ENCODE assay signal across 32 cellular contexts in genomic region chr5:80804332-80804731, GRCh38.
DNase-seq lines count a peak whose midpoint lies in the region; ATAC-seq, FAIRE-seq and TF ChIP-seq lines count a peak whose summit lies in the region.
"Had no signal": no experiment of that assay in that cellular context is flagged by ENCODE, and none has a peak within 500 bp of the region (broad histone marks: within the 10 kb centered on the region; RNA-seq: fewer than 3 reads in every experiment).

No MANE protein-coding gene starts in this region.

- H3K18ac ChIP-seq in mesenchymal stem cell (ENCODE audit: low read depth in 1 of 2, low read length in 2 of 2): no peak overlapping the region

- TF ChIP-seq EP300 in HepG2 (IDR thresholded peaks at IDR 0.05; ENCODE audit: low read depth in 2 of 2, low read length in 2 of 2) (no peak), HepG2 (CRISPR knock-in tag; IDR thresholded peaks at IDR 0.05; ENCODE audit: borderline replicate concordance) (no peak)

- H3K23ac ChIP-seq in mesenchymal stem cell (ENCODE audit: low read length in 2 of 2): no peak overlapping the region

- WGBS in HepG2 (ENCODE audit: low lambda C conversion rate): 100% methylated on average over 1 of the region's 1 CpG
- WGBS in right lobe of liver (ENCODE audit: insufficient coverage, low coverage, low lambda C conversion rate, missing lambda C conversion rate): 100% methylated on average over 1 of the region's 1 CpG
- 97% methylated on average over 1 of the region's 1 CpG for WGBS in mesenchymal stem cell

- no peak for TF ChIP-seq POLR2A in HepG2 (IDR thresholded peaks at IDR 0.05; ENCODE audit: insufficient read depth in 1 of 2, low read depth in 2 of 2, low read length in 2 of 2)
- TF ChIP-seq POLR2A in right lobe of liver (IDR thresholded peaks at IDR 0.05): no peak

- no peak overlapping the region for H4K8ac ChIP-seq in mesenchymal stem cell (ENCODE audit: low read length)

- no peak for FAIRE-seq in HepG2 (lab: Jason Lieb, UNC)
- FAIRE-seq in GM19239 (lab: Jason Lieb, UNC): no peak

- no peak overlapping the region for H3K4ac ChIP-seq in mesenchymal stem cell (ENCODE audit: low read depth in 1 of 2, low read length in 2 of 2)

- no peak overlapping the region for H2BK12ac ChIP-seq in mesenchymal stem cell (ENCODE audit: low read length in 2 of 2)

- no peaks in the 10 kb centered on the region for H4K20me1 ChIP-seq in HepG2 (ENCODE audit: insufficient read depth, low read length)

- no peak overlapping the region for H2BK120ac ChIP-seq in mesenchymal stem cell (ENCODE audit: low read depth, low read length)

- H3K4me2 ChIP-seq in HepG2 (ENCODE audit: low read depth, low read length) (no peak overlapping the region), mesenchymal stem cell (ENCODE audit: low read length, poor library complexity, severe bottlenecking) (no peak overlapping the region)

- no peaks in the 10 kb centered on the region for H3K4me1 ChIP-seq in HepG2 (ENCODE audit: insufficient read depth, low read length)
- H3K4me1 ChIP-seq in right lobe of liver: no peaks in the 10 kb centered on the region
- H3K4me1 ChIP-seq in mesenchymal stem cell (ENCODE audit: control insufficient read depth, insufficient read depth, low read depth, low read length): no peaks in the 10 kb centered on the region
- H3K4me1 ChIP-seq: breast epithelium, gastrocnemius medialis, Peyer's patch, prostate gland, transverse colon had no signal

- H3K9me3 ChIP-seq in HepG2 (ENCODE audit: low read length): no peaks in the 10 kb centered on the region
- H3K9me3 ChIP-seq in right lobe of liver: no peaks in the 10 kb centered on the region
- H3K9me3 ChIP-seq in mesenchymal stem cell (ENCODE audit: control insufficient read depth, low read length): no peaks in the 10 kb centered on the region
- H3K9me3 ChIP-seq: breast epithelium, gastrocnemius medialis, Peyer's patch, prostate gland, transverse colon had no signal

- H3K4me3 ChIP-seq in HepG2 (replicated peaks in 1 of 3; ENCODE audit: insufficient read depth in 1 of 3, low read depth in 2 of 3, low read length in 3 of 3) (no peak overlapping the region), right lobe of liver (no peak overlapping the region), mesenchymal stem cell (ENCODE audit: insufficient read depth in 1 of 2, low read depth in 1 of 2, low read length in 2 of 2) (no peak overlapping the region)
- H3K4me3 ChIP-seq: breast epithelium, coronary artery, gastrocnemius medialis, Peyer's patch, prostate gland, transverse colon had no signal

- no peaks in the 10 kb centered on the region for H3K79me1 ChIP-seq in mesenchymal stem cell (replicated peaks; ENCODE audit: low read length, poor library complexity, severe bottlenecking)

- H3K27me3 ChIP-seq in HepG2 (ENCODE audit: control insufficient read depth in 1 of 2, insufficient read depth in 2 of 2, low read length in 2 of 2): no peaks in the 10 kb centered on the region
- H3K27me3 ChIP-seq in right lobe of liver: no peaks in the 10 kb centered on the region
- H3K27me3 ChIP-seq in mesenchymal stem cell (ENCODE audit: control insufficient read depth in 1 of 2, insufficient read depth in 1 of 2, low read length in 2 of 2): no peaks in the 10 kb centered on the region
- H3K27me3 ChIP-seq: breast epithelium, gastrocnemius medialis, Peyer's patch, transverse colon had no signal

- H3K27ac ChIP-seq in HepG2 (ENCODE audit: extremely low read length, insufficient read depth, low read length) (no peak overlapping the region), right lobe of liver (no peak overlapping the region), mesenchymal stem cell (ENCODE audit: low read length, poor library complexity, severe bottlenecking) (no peak overlapping the region)
- H3K27ac ChIP-seq: breast epithelium, coronary artery, gastrocnemius medialis, Peyer's patch, prostate gland, transverse colon had no signal

- CTCF ChIA-PET in HepG2 (lab: Yijun Ruan, JAX; ENCODE audit: low intra/inter-chr PET ratio, low total read pairs): no interaction called here

- no peak overlapping the region for H4K91ac ChIP-seq in mesenchymal stem cell (ENCODE audit: low read length)

- in situ Hi-C loops in HepG2 (cut with HindIII; ENCODE audit: extremely low pct_ligation_motif_present, low pct_unique_long_range_greater_than_20kb): no loop called here

- TF ChIP-seq CTCF in HepG2 (CRISPR knock-in tag; IDR thresholded peaks at IDR 0.05) (peak; percentile 21), right lobe of liver (IDR thresholded peaks at IDR 0.05) (no peak)

- no peak for TF ChIP-seq RAD21 in HepG2 (CRISPR knock-in tag; IDR thresholded peaks at IDR 0.05)

- peaks cover 0 to 4% of the 10 kb centered on the region in 2 experiments; a peak in 3 of 5 replicates for H3K36me3 ChIP-seq in HepG2 (replicated peaks in 1 of 2; ENCODE audit: control insufficient read depth in 1 of 2, insufficient read depth in 2 of 2, low read length in 2 of 2)
- no peaks in the 10 kb centered on the region for H3K36me3 ChIP-seq in right lobe of liver
- peaks cover 0 to 12% of the 10 kb centered on the region in 2 experiments for H3K36me3 ChIP-seq in mesenchymal stem cell (ENCODE audit: control insufficient read depth in 1 of 2, insufficient read depth in 2 of 2, low read depth in 1 of 2, low read length in 2 of 2)
- H3K36me3 ChIP-seq: breast epithelium, Peyer's patch, prostate gland had no signal

- DNase-seq in HepG2 (ENCODE audit: low spot score): peak; percentile 8
- DNase-seq in right lobe of liver: no peak
- peak; percentile 5 to 7 for DNase-seq in dermis microvascular lymphatic vessel endothelial cell (ENCODE audit: low read depth in 2 of 2)
- DNase-seq in mesenchymal stem cell: peak; percentile 17
- no peak for DNase-seq in stimulated activated CD4-positive, alpha-beta T cell treated with anti-CD3 and anti-CD28 coated beads, Interleukin-15, amount 100 ng/mL, for 24 hours
- DNase-seq in GM19239 (ENCODE audit: insufficient read length, low spot score): no peak
- no peak for DNase-seq in activated naive CD4-positive, alpha-beta T cell (lab: John Stamatoyannopoulos, UW)
- DNase-seq: activated CD4-positive, alpha-beta memory T cell treated with anti-CD3 and anti-CD28 coated beads, Interleukin-2, amount 10 ng/mL, durations not matched to agents 7 days and 5 days; activated CD4-positive, CD25-positive, alpha-beta regulatory T cell treated with anti-CD3 and anti-CD28 coated beads, Interleukin-2, amount 50 U/mL, for 72 hours; activated CD8-positive, alpha-beta memory T cell treated with anti-CD3 and anti-CD28 coated beads, Interleukin-2, amount 50 U/mL, for 48 hours; activated naive CD4-positive, alpha-beta T cell treated with anti-CD3 and anti-CD28 coated beads for 36 hours; AML-193; amniotic stem cell; Calu3; CD4-positive, CD25-positive, alpha-beta regulatory T cell; DMS79 treated with DMSO at 0.1 percent for 48 hours; gastrocnemius medialis; kidney glomerular epithelial cell; naive thymus-derived CD8-positive, alpha-beta T cell; NCI-H1417 treated with DMSO at 0.1 percent for 48 hours; NCI-H446; NCI-H748 treated with DMSO at 0.1 percent for 48 hours; nucleus accumbens; Peyer's patch; SIG-M5; stimulated activated CD4-positive, alpha-beta T cell treated with anti-CD3 and anti-CD28 coated beads, Interleukin-4, amount 100 ng/mL, for 24 hours; transverse colon had no signal

- H2BK15ac ChIP-seq in mesenchymal stem cell (ENCODE audit: low read depth, poor library complexity, severe bottlenecking): no peak overlapping the region

- intact Hi-C loops in HepG2 (cut with micrococcal nuclease; ENCODE audit: unreplicated experiment): no loop called here
- intact Hi-C loops in right lobe of liver (cut with DNase I): no loop called here

- H3K14ac ChIP-seq in mesenchymal stem cell (ENCODE audit: low read length in 2 of 2): no peak overlapping the region

- no peak overlapping the region for H2BK5ac ChIP-seq in mesenchymal stem cell (ENCODE audit: low read depth, low read length, poor library complexity, severe bottlenecking)

- no peak overlapping the region for H2AK5ac ChIP-seq in mesenchymal stem cell (ENCODE audit: low read length, severe bottlenecking)

- no peaks in the 10 kb centered on the region for H3K79me2 ChIP-seq in HepG2 (ENCODE audit: insufficient read depth, low read length)

- POLR2A ChIA-PET in HepG2 (lab: Yijun Ruan, JAX): no interaction called here

- ATAC-seq in HepG2 (no peak), right lobe of liver (no peak), GM19035 (IDR thresholded peaks at IDR 0.05; ENCODE audit: unreplicated experiment) (no peak)
- ATAC-seq: esophagus mucosa; gastrocnemius medialis; naive thymus-derived CD8-positive, alpha-beta T cell had no signal

- no peak overlapping the region for H2AFZ ChIP-seq in HepG2 (ENCODE audit: low read length)
- H2AFZ ChIP-seq in mesenchymal stem cell (ENCODE audit: low read depth, low read length): no peak overlapping the region

- H3K9ac ChIP-seq in HepG2 (ENCODE audit: insufficient read depth, low read depth, low read length) (no peak overlapping the region), mesenchymal stem cell (ENCODE audit: low read length) (no peak overlapping the region)

- BruUV-seq in HepG2 (replicated peaks; lab: Mats Ljungman, UMichigan): no TSS peak

TF ChIP-seq in HepG2, 621 proteins besides CTCF, POLR2A, EP300 and RAD21:
- TF ChIP-seq ZNF746 (CRISPR knock-in tag; IDR thresholded peaks at IDR 0.05): no peak
- TF ChIP-seq STAG1 (CRISPR knock-in tag; IDR thresholded peaks at IDR 0.05): peak; percentile 51

Comparison
In these comparisons a context has a peak if more than half of its experiments do, and no peak if none do; other contexts are left out.
1. DNase-seq: peak in HepG2 (single experiment), dermis microvascular lymphatic vessel endothelial cell (2 of 2) and mesenchymal stem cell (single experiment); none in right lobe of liver (0 of 3), stimulated activated CD4-positive, alpha-beta T cell treated with anti-CD3 and anti-CD28 coated beads, Interleukin-15, amount 100 ng/mL, for 24 hours (single experiment), GM19239 (single experiment) and activated naive CD4-positive, alpha-beta T cell (0 of 4).